In genomic region chr15:41840092-41840491, GRCh38 we compare ENCODE assay signal across 22 cellular contexts.
"Had no signal": no experiment of that assay in that cellular context is flagged by ENCODE, and none has a peak within 500 bp of the region (broad histone marks: within the 10 kb centered on the region; RNA-seq: fewer than 3 reads in every experiment).

No MANE protein-coding gene starts in this region.

- H3K9me3 Mint-ChIP-seq: natural killer cell treated with Interleukin-12 subunit alpha and Interleukin-12 subunit beta and Interleukin-15 and Interleukin-18, amount 100 ng/mL, for 72 hours; neural progenitor cell had no signal

- H3K36me3 ChIP-seq: neural progenitor cell, transverse colon had no signal

- H3K4me1 ChIP-seq: neural progenitor cell, pancreas had no signal

- H3K9me3 ChIP-seq: esophagus muscularis mucosa, pancreas, thoracic aorta, transverse colon had no signal

- H3K27me3 Mint-ChIP-seq: natural killer cell treated with Interleukin-12 subunit alpha and Interleukin-12 subunit beta and Interleukin-15 and Interleukin-18, amount 100 ng/mL, for 72 hours; progenitor cell of endocrine pancreas had no signal

- H3K27ac ChIP-seq: coronary artery, esophagus muscularis mucosa, hepatocyte, neural progenitor cell, pancreas, thoracic aorta, transverse colon had no signal

- H3K27ac Mint-ChIP-seq: natural killer cell treated with Interleukin-12 subunit alpha and Interleukin-12 subunit beta and Interleukin-15 and Interleukin-18, amount 100 ng/mL, for 72 hours; neural progenitor cell; progenitor cell of endocrine pancreas had no signal

- H3K4me3 ChIP-seq: coronary artery, esophagus muscularis mucosa, hepatocyte, lung, neural progenitor cell, pancreas, smooth muscle cell, thoracic aorta, transverse colon had no signal

- H3K4me3 Mint-ChIP-seq: natural killer cell treated with Interleukin-12 subunit alpha and Interleukin-12 subunit beta and Interleukin-15 and Interleukin-18, amount 100 ng/mL, for 72 hours; neural progenitor cell had no signal

- H3K27me3 ChIP-seq: esophagus muscularis mucosa, hepatocyte, neural progenitor cell, pancreas, transverse colon had no signal

- DNase-seq: effector CD8-positive, alpha-beta T cell; foreskin fibroblast; head of caudate nucleus; left colon; left ventricle myocardium superior; mesenchymal stem cell; midbrain; occipital lobe; pancreas; right cardiac atrium; stimulated activated CD4-positive, alpha-beta T cell treated with anti-CD3 and anti-CD28 coated beads, Interleukin-2, amount 100 ng/mL, for 48 hours; stimulated activated naive CD4-positive, alpha-beta T cell treated with Interleukin-2 at 50 U/mL for 16 hours; transverse colon had no signal

- ATAC-seq: left colon; left ventricle myocardium superior; natural killer cell treated with Interleukin-12 subunit alpha and Interleukin-12 subunit beta and Interleukin-15 and Interleukin-18, amount 100 ng/mL, for 72 hours; pancreas; right cardiac atrium had no signal

- H3K36me3 Mint-ChIP-seq: natural killer cell treated with Interleukin-12 subunit alpha and Interleukin-12 subunit beta and Interleukin-15 and Interleukin-18, amount 100 ng/mL, for 72 hours had no signal
